ENCODE assay signal across 32 cellular contexts in the genomic region with DNA sequence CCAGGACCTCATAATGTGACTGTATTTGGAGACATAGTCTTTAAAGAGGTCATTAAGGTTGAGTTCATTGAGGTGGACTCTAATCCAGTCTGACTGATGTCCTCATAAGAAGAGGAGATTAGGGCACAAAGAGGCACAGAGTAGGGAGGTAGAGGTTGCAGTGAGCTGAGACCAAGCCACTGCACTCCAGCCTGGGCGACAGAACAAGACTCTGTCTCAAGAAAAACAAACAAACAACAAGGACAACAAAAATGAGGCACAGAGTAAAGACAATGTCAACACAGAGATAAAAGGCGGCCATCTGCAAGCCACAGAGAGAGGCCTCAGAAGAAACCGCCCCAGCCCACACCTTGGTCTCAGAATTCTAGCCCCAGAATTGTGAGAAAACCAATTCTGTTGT.
"Had no signal": no experiment of that assay in that cellular context is flagged by ENCODE, and none has a peak within 500 bp of the region (broad histone marks: within the 10 kb centered on the region; RNA-seq: fewer than 3 reads in every experiment).

No MANE protein-coding gene starts in this region.

- H3K9me3 Mint-ChIP-seq: activated CD4-positive, alpha-beta memory T cell treated with anti-CD3 and anti-CD28 coated beads, Interleukin-2, amount 10 ng/mL, durations not matched to agents 7 days and 5 days; activated CD4-positive, alpha-beta T cell treated with anti-CD3 and anti-CD28 coated beads, Interleukin-2, amount 10 ng/mL, durations not matched to agents 7 days and 5 days; activated T-cell treated with anti-CD3 and anti-CD28 coated beads, Interleukin-2, amount 50 U/mL, for 24 hours; activated T-helper 17 cell treated with anti-CD3 and anti-CD28 coated beads, Interleukin-2, amount 50 U/mL, for 72 hours; effector memory CD8-positive, alpha-beta T cell; T-helper 2 cell treated with Interferon-gamma antibody and Interleukin-4, amounts not matched to agents 5 μg/mL and 100 μg/mL, for 36 hours had no signal

- H3K9me3 ChIP-seq: esophagus muscularis mucosa, gastrocnemius medialis, heart left ventricle had no signal

- ATAC-seq: activated T-helper 17 cell treated with anti-CD3 and anti-CD28 coated beads, Interleukin-2, amount 50 U/mL, for 72 hours; effector memory CD8-positive, alpha-beta T cell; foreskin keratinocyte; gastrocnemius medialis; heart left ventricle; T-helper 17 cell had no signal

- H3K4me3 ChIP-seq: esophagus muscularis mucosa, gastrocnemius medialis, heart left ventricle had no signal

- H3K36me3 Mint-ChIP-seq: activated naive CD8-positive, alpha-beta T cell had no signal

- H3K27me3 ChIP-seq: brain microvascular endothelial cell, gastrocnemius medialis had no signal

- H3K27ac Mint-ChIP-seq: activated CD4-positive, alpha-beta memory T cell treated with anti-CD3 and anti-CD28 coated beads, Interleukin-2, amount 10 ng/mL, durations not matched to agents 7 days and 5 days; activated CD4-positive, alpha-beta T cell treated with anti-CD3 and anti-CD28 coated beads, Interleukin-2, amount 10 ng/mL, durations not matched to agents 7 days and 5 days; activated naive CD8-positive, alpha-beta T cell; activated T-cell treated with anti-CD3 and anti-CD28 coated beads, Interleukin-2, amount 50 U/mL, for 24 hours; activated T-helper 17 cell treated with anti-CD3 and anti-CD28 coated beads, Interleukin-2, amount 50 U/mL, for 72 hours; T-helper 17 cell; T-helper 2 cell treated with Interferon-gamma antibody and Interleukin-4, amounts not matched to agents 5 μg/mL and 100 μg/mL, for 36 hours had no signal

- H3K27ac ChIP-seq: brain microvascular endothelial cell, esophagus muscularis mucosa, foreskin keratinocyte, gastrocnemius medialis, heart left ventricle had no signal

- H3K36me3 ChIP-seq: brain microvascular endothelial cell, esophagus muscularis mucosa, gastrocnemius medialis, heart left ventricle had no signal

- H3K27me3 Mint-ChIP-seq: activated naive CD8-positive, alpha-beta T cell had no signal

- H3K4me3 Mint-ChIP-seq: activated CD4-positive, alpha-beta memory T cell treated with anti-CD3 and anti-CD28 coated beads, Interleukin-2, amount 10 ng/mL, durations not matched to agents 7 days and 5 days; activated CD4-positive, alpha-beta T cell treated with anti-CD3 and anti-CD28 coated beads, Interleukin-2, amount 10 ng/mL, durations not matched to agents 7 days and 5 days; activated naive CD8-positive, alpha-beta T cell; activated T-cell treated with anti-CD3 and anti-CD28 coated beads, Interleukin-2, amount 50 U/mL, for 24 hours; activated T-helper 17 cell treated with anti-CD3 and anti-CD28 coated beads, Interleukin-2, amount 50 U/mL, for 72 hours; effector memory CD8-positive, alpha-beta T cell; T-helper 17 cell; T-helper 2 cell treated with Interferon-gamma antibody and Interleukin-4, amounts not matched to agents 5 μg/mL and 100 μg/mL, for 36 hours had no signal

- DNase-seq: activated CD4-positive, alpha-beta memory T cell treated with anti-CD3 and anti-CD28 coated beads, Interleukin-2, amount 10 ng/mL, durations not matched to agents 7 days and 5 days; activated CD4-positive, alpha-beta T cell treated with anti-CD3 and anti-CD28 coated beads for 1 hour; activated CD4-positive, alpha-beta T cell treated with anti-CD3 and anti-CD28 coated beads for 4 hours; activated CD4-positive, alpha-beta T cell treated with anti-CD3 and anti-CD28 coated beads, Interleukin-2, amount 10 ng/mL, durations not matched to agents 7 days and 5 days; activated CD4-positive, alpha-beta T cell treated with anti-CD3 and anti-CD28 coated beads, Interleukin-2, amount 50 U/mL, for 4 hours; activated CD8-positive, alpha-beta memory T cell treated with anti-CD3 and anti-CD28 coated beads, Interleukin-2, amount 50 U/mL, for 48 hours; activated effector memory CD4-positive, alpha-beta T cell treated with Interleukin-2 at 50 U/mL for 16 hours; activated gamma-delta T cell treated with Interleukin-2 at 50 U/mL for 16 hours; activated naive CD4-positive, alpha-beta T cell treated with anti-CD3 and anti-CD28 coated beads, Interleukin-2, amount 50 U/mL, for 16 hours; activated naive CD4-positive, alpha-beta T cell treated with Interleukin-2 at 50 U/mL for 16 hours; activated T-cell treated with anti-CD3 and anti-CD28 coated beads for 4 hours; activated T-cell treated with anti-CD3 and anti-CD28 coated beads, Interleukin-2, amount 50 U/mL, for 24 hours; amniotic stem cell; anterior cingulate cortex; brain microvascular endothelial cell; caudate nucleus; cortex of kidney; dermis blood vessel endothelial cell; effector CD4-positive, alpha-beta T cell; effector memory CD8-positive, alpha-beta T cell; erythroblast; foreskin keratinocyte; gastrocnemius medialis; glutamatergic neuron; heart left ventricle; T-helper 1 cell; T-helper 17 cell; T1000 had no signal

- H3K4me1 ChIP-seq: foreskin keratinocyte, gastrocnemius medialis had no signal
